ENCODE assay signal across 17 cellular contexts in genomic region chr6:50824505-50824904, GRCh38. TPM values are rescaled to one million over a fixed set of nuclear protein-coding genes. Genes with fewer than 3 reads are reported as not detected.
DNase-seq lines count a peak whose midpoint lies in the region; ATAC-seq and TF ChIP-seq lines count a peak whose summit lies in the region.
"Had no signal": no experiment of that assay in that cellular context is flagged by ENCODE, and none has a peak within 500 bp of the region (broad histone marks: within the 10 kb centered on the region; RNA-seq: fewer than 3 reads in every experiment).

No MANE protein-coding gene starts in this region.

- no peak overlapping the region for H3K4me2 ChIP-seq in trophoblast cell (ENCODE audit: low read length)

- H3K14ac ChIP-seq in trophoblast cell (ENCODE audit: low read length) = no peak overlapping the region

- H3K79me1 ChIP-seq in trophoblast cell (ENCODE audit: low read length) = peaks cover 16% of the 10 kb centered on the region

- peak overlapping the region; percentile 83 for H3K4me3 ChIP-seq in BE2C (ENCODE audit: low read depth, low read length)
- H3K4me3 ChIP-seq in kidney epithelial cell (ENCODE audit: low read depth, low read length) = peak overlapping the region; percentile 52
- H3K4me3 ChIP-seq in trophoblast cell (ENCODE audit: low read depth, low read length) = no peak overlapping the region

- H3K9me3 ChIP-seq in BE2C = no peaks in the 10 kb centered on the region
- H3K9me3 ChIP-seq in trophoblast cell (ENCODE audit: insufficient read depth, low read depth, low read length) = no peaks in the 10 kb centered on the region

- no peak overlapping the region for H4K12ac ChIP-seq in trophoblast cell (ENCODE audit: low read depth, low read length)

- no peak overlapping the region for H3K23ac ChIP-seq in trophoblast cell (ENCODE audit: low read length)

- no peak for TF ChIP-seq CTCF in BE2C (IDR thresholded peaks at IDR 0.05; ENCODE audit: low read depth, low read length)
- peak; percentile 8 for TF ChIP-seq CTCF in foreskin keratinocyte (conservative IDR thresholded peaks at IDR 0.05)
- no peak for TF ChIP-seq CTCF in kidney epithelial cell (IDR thresholded peaks at IDR 0.05; ENCODE audit: insufficient read depth, low read length, poor library complexity, severe bottlenecking)

- no CpG with 5 or more reads among the region's 3 CpGs for WGBS in trophoblast cell (ENCODE audit: extremely low coverage, insufficient coverage, insufficient read length)

- H3K27me3 ChIP-seq in BE2C = no peaks in the 10 kb centered on the region
- peaks cover 35% of the 10 kb centered on the region for H3K27me3 ChIP-seq in foreskin keratinocyte
- peaks cover 36% of the 10 kb centered on the region for H3K27me3 ChIP-seq in kidney epithelial cell (ENCODE audit: control insufficient read depth, insufficient read depth, low read length)
- H3K27me3 ChIP-seq in trophoblast cell (ENCODE audit: insufficient read depth, low read length) = peaks cover 8% of the 10 kb centered on the region

- H3K4me1 ChIP-seq in BE2C (peaks cover 21% of the 10 kb centered on the region), foreskin keratinocyte (peaks cover 7% of the 10 kb centered on the region), trophoblast cell (ENCODE audit: control insufficient read depth in 1 of 2, insufficient read depth in 2 of 2, low read length in 2 of 2) (peaks cover 6 to 8% of the 10 kb centered on the region in 2 experiments)

- no peak overlapping the region for H3K18ac ChIP-seq in trophoblast cell (ENCODE audit: low read length)

- H2BK5ac ChIP-seq in trophoblast cell (ENCODE audit: low read depth, low read length, poor library complexity) = no peak overlapping the region

- no peak overlapping the region for H3K4ac ChIP-seq in trophoblast cell (ENCODE audit: low read depth, low read length)

- no peak overlapping the region for H2BK120ac ChIP-seq in trophoblast cell (ENCODE audit: insufficient read depth, low read length, poor library complexity)

- no peak overlapping the region for H2BK12ac ChIP-seq in trophoblast cell (ENCODE audit: low read length)

- no peak overlapping the region for H3K27ac ChIP-seq in foreskin keratinocyte
- no peak overlapping the region for H3K27ac ChIP-seq in trophoblast cell (ENCODE audit: low read depth, low read length)

- H2AK5ac ChIP-seq in trophoblast cell (ENCODE audit: low read length) = no peak overlapping the region

- no peaks in the 10 kb centered on the region for H3K79me2 ChIP-seq in trophoblast cell (ENCODE audit: control insufficient read depth, insufficient read depth, low read length, poor library complexity)

- ATAC-seq in foreskin keratinocyte = no peak
- ATAC-seq: PC-3 had no signal

- no peak overlapping the region for H4K8ac ChIP-seq in trophoblast cell (ENCODE audit: low read depth, low read length)

- no peak overlapping the region for H4K91ac ChIP-seq in trophoblast cell (ENCODE audit: low read depth, low read length)

- H3K36me3 ChIP-seq in BE2C = peaks cover 41% of the 10 kb centered on the region
- H3K36me3 ChIP-seq in kidney epithelial cell (ENCODE audit: control insufficient read depth, insufficient read depth, low read length) = no peaks in the 10 kb centered on the region
- H3K36me3 ChIP-seq in trophoblast cell (ENCODE audit: control insufficient read depth in 1 of 2, insufficient read depth in 2 of 2, low read length in 2 of 2) = no peaks in the 10 kb centered on the region

- no peak overlapping the region for H2AFZ ChIP-seq in trophoblast cell (ENCODE audit: insufficient read depth, low read length, poor library complexity)

- H3K9ac ChIP-seq in trophoblast cell (ENCODE audit: low read length) = no peak overlapping the region

- DNase-seq in BE2C = no peak
- DNase-seq in NCI-H69 (lab: John Stamatoyannopoulos, UW) = peak; percentile 32
- DNase-seq in foreskin keratinocyte = no peak
- no peak for DNase-seq in kidney epithelial cell (ENCODE audit: low read depth)
- no peak for DNase-seq in NCI-H524 treated with DMSO at 0.1 percent for 48 hours (lab: John Stamatoyannopoulos, UW)
- no peak for DNase-seq in GF-D8 (lab: John Stamatoyannopoulos, UW)
- DNase-seq in putamen (ENCODE audit: low spot score) = no peak
- DNase-seq in trophoblast cell = no peak
- DNase-seq: C1 segment of cervical spinal cord, DMS153, EL, MV-4-11, NCI-H1436, NCI-H2081 treated with DMSO at 0.1 percent for 48 hours, NCI-H226, PC-3 had no signal

RNA-seq across cellular contexts. Expression of gene TFAP2B, which starts 5.8 kb away (rescaled TPM):
- polyA plus RNA-seq in BE2C (2012; ENCODE audit: insufficient read depth, insufficient read length, low read depth) = 22.8 TPM
- total RNA-seq in foreskin keratinocyte = 0.14 and 0.92 TPM in 2 replicates
- 0.23 and 0.63 TPM in 2 replicates for polyA plus RNA-seq in foreskin keratinocyte
- 0.14 and 0.42 TPM in 2 replicates for total RNA-seq in kidney epithelial cell
- polyA plus RNA-seq in trophoblast cell (2013) = 2.0 and 2.3 TPM in 2 replicates
- total RNA-seq: A172, PC-3 had no signal
